Comparison of ENCODE assay signal across 8 cellular contexts in genomic region chr1:149390173-149390926, GRCh38.
DNase-seq lines count a peak whose midpoint lies in the region; ATAC-seq, FAIRE-seq and TF ChIP-seq lines count a peak whose summit lies in the region.
"Not testable (repeated sequence)": the region's sequence is repeated elsewhere in the genome, so short reads cannot be mapped to it uniquely, and the experiment has no call there.

No MANE protein-coding gene starts in this region.

- peak overlapping the region; percentile 74 to 91 (median 87) for H3K4me3 Mint-ChIP-seq in CD4-positive, CD25-positive, alpha-beta regulatory T cell

- H3K9ac ChIP-seq in HUES6 (ENCODE audit: low read length), result not testable (repeated sequence)

- intact Hi-C loops in ovary (cut with DNase I), result not testable (repeated sequence)

- not testable (repeated sequence) for H3K9me3 ChIP-seq in CD4-positive, CD25-positive, alpha-beta regulatory T cell (ENCODE audit: control insufficient read depth in 2 of 2, low read length in 2 of 2); HUES6 (ENCODE audit: control insufficient read depth, insufficient read depth, low read depth, low read length); ovary

- not testable (repeated sequence) for H3K4me3 ChIP-seq in CD4-positive, CD25-positive, alpha-beta regulatory T cell (ENCODE audit: low read depth, low read length)
- peak overlapping the region; percentile 50 for H3K4me3 ChIP-seq in HUES6 (ENCODE audit: low read depth, low read length)
- H3K4me3 ChIP-seq in ovary, result peak overlapping the region; percentile 49

- H3K4me1 ChIP-seq in CD4-positive, CD25-positive, alpha-beta regulatory T cell (ENCODE audit: control insufficient read depth, insufficient read depth, low read length, poor library complexity, severe bottlenecking); HUES6 (ENCODE audit: control insufficient read depth, insufficient read depth, low read length); ovary (ENCODE audit: insufficient read depth): not testable (repeated sequence)

- not testable (repeated sequence) for H3K27ac Mint-ChIP-seq in CD4-positive, CD25-positive, alpha-beta regulatory T cell

- peak overlapping the region; percentile 23 for H3K27ac ChIP-seq in CD4-positive, CD25-positive, alpha-beta regulatory T cell (ENCODE audit: insufficient read depth, low read length, poor library complexity, severe bottlenecking)
- not testable (repeated sequence) for H3K27ac ChIP-seq in HUES6 (ENCODE audit: low read depth, low read length)
- H3K27ac ChIP-seq in ovary, result peak overlapping the region in 1 of 2 donors; percentile 38

- TF ChIP-seq EP300 in ovary (IDR thresholded peaks at IDR 0.05), result not testable (repeated sequence)

- not testable (repeated sequence) for H3K27me3 ChIP-seq in CD4-positive, CD25-positive, alpha-beta regulatory T cell (ENCODE audit: control insufficient read depth, insufficient read depth, low read length); HUES6 (ENCODE audit: control insufficient read depth, insufficient read depth, low read length); ovary

- TF ChIP-seq POLR2A in ovary (IDR thresholded peaks at IDR 0.05), result peak; percentile 20

- ATAC-seq in CD4-positive, CD25-positive, alpha-beta regulatory T cell (ENCODE audit: low read depth in 2 of 2), result peak; percentile 43 to 64

- peaks cover 0 to 18% (median 0%) of the 10 kb centered on the region in 4 donors for H3K4me1 Mint-ChIP-seq in CD4-positive, CD25-positive, alpha-beta regulatory T cell

- H3K36me3 Mint-ChIP-seq in CD4-positive, CD25-positive, alpha-beta regulatory T cell, result not testable (repeated sequence)

- not testable (repeated sequence) for H3K36me3 ChIP-seq in CD4-positive, CD25-positive, alpha-beta regulatory T cell (ENCODE audit: control insufficient read depth, insufficient read depth, low read length); HUES6 (ENCODE audit: control insufficient read depth, insufficient read depth, low read length); ovary

- not testable (repeated sequence) for H3K9me3 Mint-ChIP-seq in CD4-positive, CD25-positive, alpha-beta regulatory T cell

- not testable (repeated sequence) for FAIRE-seq in RCC 7860 (lab: Jason Lieb, UNC)

- WGBS in ovary, 3 donors, result 0 to 1% (median 0%) methylated on average over 13 to 48 of the region's 69 CpGs

- H3K27me3 Mint-ChIP-seq in CD4-positive, CD25-positive, alpha-beta regulatory T cell, result not testable (repeated sequence)

- peak; percentile 55 to 81 (median 65) for DNase-seq in CD4-positive, CD25-positive, alpha-beta regulatory T cell
- DNase-seq in RCC 7860 (ENCODE audit: low spot score) (peak; percentile 80), hypothalamus (lab: John Stamatoyannopoulos, UW) (peak in 45 of 51 donors; percentile 0 to 64 (median 22)), ovary (peak; percentile 64 to 84 (median 77))
- peak; percentile 6 to 35 for DNase-seq in activated CD8-positive, alpha-beta memory T cell treated with anti-CD3 and anti-CD28 coated beads for 1 hour (ENCODE audit: extremely low read depth in 1 of 2, low read depth in 1 of 2)
- peak; percentile 74 for DNase-seq in central memory CD4-positive, alpha-beta T cell
- DNase-seq in stimulated activated CD8-positive, alpha-beta memory T cell treated with anti-CD3 and anti-CD28 coated beads, Interleukin-7, amount 100 ng/mL, for 1 hour (ENCODE audit: low read depth in 2 of 2), result peak; percentile 21 to 23

- TF ChIP-seq CTCF in ovary (IDR thresholded peaks at IDR 0.05), result not testable (repeated sequence)

Comparison
In these comparisons a context has a peak if more than half of its experiments do, and no peak if none do; other contexts are left out.
1. DNase-seq: peak in every context shown above with its lines; median percentile 80 in RCC 7860; 77 in ovary; 74 in central memory CD4-positive, alpha-beta T cell; 65 in CD4-positive, CD25-positive, alpha-beta regulatory T cell; 22 in hypothalamus; 22 in stimulated activated CD8-positive, alpha-beta memory T cell treated with anti-CD3 and anti-CD28 coated beads, Interleukin-7, amount 100 ng/mL, for 1 hour; 20 in activated CD8-positive, alpha-beta memory T cell treated with anti-CD3 and anti-CD28 coated beads for 1 hour.